ENCODE assay signal across 1 cellular context in the genomic region with DNA sequence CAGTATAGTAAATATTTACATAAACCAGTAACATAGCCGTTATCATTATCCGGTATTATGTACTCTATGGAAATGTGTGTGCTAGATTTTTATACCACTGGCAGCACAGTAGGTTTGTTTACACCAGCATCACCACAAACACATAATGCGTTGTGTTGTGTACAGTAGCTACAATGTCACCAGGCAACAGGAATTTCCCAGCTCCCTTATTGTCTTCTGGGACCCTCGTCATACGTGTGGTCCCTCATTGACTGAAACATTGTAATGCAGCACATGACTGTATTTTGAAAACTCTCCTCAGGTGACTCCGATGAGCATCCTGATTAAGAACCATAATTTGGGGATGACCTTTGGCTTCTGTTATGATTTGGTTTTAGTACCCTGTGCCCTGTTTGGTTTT.
TF ChIP-seq lines count a peak whose summit lies in the region.

No MANE protein-coding gene starts in this region.

TF ChIP-seq in HepG2, 621 proteins besides CTCF, POLR2A, EP300 and RAD21:
- TF ChIP-seq ADNP (CRISPR knock-in tag; IDR thresholded peaks at IDR 0.05) (no peak), TBP (CRISPR knock-in tag; IDR thresholded peaks at IDR 0.05) (no peak), CREB1 (IDR thresholded peaks at IDR 0.05) (0 out of 2 replicates have a peak, but pooled peaks have one; percentile 32), CREB1 (CRISPR knock-in tag; IDR thresholded peaks at IDR 0.05) (no peak)
- TF ChIP-seq, protein P1, sequence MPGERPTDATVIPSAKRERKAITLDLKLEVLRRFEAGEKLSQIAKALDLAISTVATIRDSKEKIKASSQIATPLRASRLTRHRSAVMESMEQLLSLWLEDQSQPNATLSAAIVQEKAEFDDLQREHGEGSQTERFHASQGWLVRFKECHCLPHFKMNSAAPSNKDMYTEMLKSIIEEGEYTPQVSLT (CRISPR knock-in tag; IDR thresholded peaks at IDR 0.05; ENCODE audit: borderline replicate concordance, low read depth): no peak
